ENCODE assay signal across 18 cellular contexts in the genomic region with DNA sequence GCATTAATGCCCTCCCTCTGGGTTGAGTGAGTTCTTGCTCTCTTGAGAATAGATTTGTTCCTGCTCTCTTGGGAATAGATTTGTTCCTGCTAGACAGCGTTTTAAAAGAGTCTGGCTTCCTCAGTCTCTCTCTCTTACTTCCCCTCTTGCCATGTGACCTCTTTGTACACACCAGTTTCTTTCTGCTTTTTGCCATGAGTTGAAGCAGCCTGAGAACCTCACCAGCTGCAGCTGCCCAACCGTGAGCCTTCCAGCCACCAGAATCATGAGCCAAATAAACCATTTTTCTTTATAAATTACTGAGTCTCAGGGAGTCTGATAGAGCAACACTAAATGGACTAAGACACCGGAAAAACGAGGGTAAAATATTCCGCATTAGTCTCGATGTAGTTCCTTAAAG.
"Had no signal": no experiment of that assay in that cellular context is flagged by ENCODE, and none has a peak within 500 bp of the region (broad histone marks: within the 10 kb centered on the region; RNA-seq: fewer than 3 reads in every experiment).

No MANE protein-coding gene starts in this region.

- H3K9me3 ChIP-seq: heart right ventricle, pancreas, psoas muscle, spleen, tibial artery, upper lobe of left lung, uterus had no signal

- FAIRE-seq: endothelial cell of umbilical vein, pancreas had no signal

- H3K36me3 ChIP-seq: heart right ventricle, pancreas, spleen, tibial artery, upper lobe of left lung, uterus had no signal

- H3K4me3 ChIP-seq: coronary artery, heart right ventricle, pancreas, psoas muscle, spleen, tibial artery, upper lobe of left lung, uterus had no signal

- DNase-seq: effector CD4-positive, alpha-beta T cell; endodermal cell; foreskin melanocyte; heart right ventricle; kidney glomerular epithelial cell; natural killer cell; occipital lobe; pancreas; psoas muscle; spleen; stimulated activated CD4-positive, alpha-beta T cell treated with anti-CD3 and anti-CD28 coated beads, Interleukin-15, amount 100 ng/mL, for 24 hours; stimulated activated CD4-positive, alpha-beta T cell treated with anti-CD3 and anti-CD28 coated beads, Interleukin-1b, Interleukin-23, amount 100 ng/mL, for 48 hours; stimulated activated CD4-positive, alpha-beta T cell treated with anti-CD3 and anti-CD28 coated beads, Interleukin-4, amount 100 ng/mL, for 24 hours; tibial artery; upper lobe of left lung; uterus had no signal

- H3K27me3 ChIP-seq: heart right ventricle, pancreas, spleen, tibial artery, upper lobe of left lung, uterus had no signal

- H3K27ac ChIP-seq: coronary artery, heart right ventricle, pancreas, psoas muscle, spleen, tibial artery, upper lobe of left lung, uterus had no signal

- H3K4me1 ChIP-seq: heart right ventricle, pancreas, psoas muscle, spleen, tibial artery, upper lobe of left lung, uterus had no signal
